Comparison of ENCODE assay signal across 8 cellular contexts in the genomic region with DNA sequence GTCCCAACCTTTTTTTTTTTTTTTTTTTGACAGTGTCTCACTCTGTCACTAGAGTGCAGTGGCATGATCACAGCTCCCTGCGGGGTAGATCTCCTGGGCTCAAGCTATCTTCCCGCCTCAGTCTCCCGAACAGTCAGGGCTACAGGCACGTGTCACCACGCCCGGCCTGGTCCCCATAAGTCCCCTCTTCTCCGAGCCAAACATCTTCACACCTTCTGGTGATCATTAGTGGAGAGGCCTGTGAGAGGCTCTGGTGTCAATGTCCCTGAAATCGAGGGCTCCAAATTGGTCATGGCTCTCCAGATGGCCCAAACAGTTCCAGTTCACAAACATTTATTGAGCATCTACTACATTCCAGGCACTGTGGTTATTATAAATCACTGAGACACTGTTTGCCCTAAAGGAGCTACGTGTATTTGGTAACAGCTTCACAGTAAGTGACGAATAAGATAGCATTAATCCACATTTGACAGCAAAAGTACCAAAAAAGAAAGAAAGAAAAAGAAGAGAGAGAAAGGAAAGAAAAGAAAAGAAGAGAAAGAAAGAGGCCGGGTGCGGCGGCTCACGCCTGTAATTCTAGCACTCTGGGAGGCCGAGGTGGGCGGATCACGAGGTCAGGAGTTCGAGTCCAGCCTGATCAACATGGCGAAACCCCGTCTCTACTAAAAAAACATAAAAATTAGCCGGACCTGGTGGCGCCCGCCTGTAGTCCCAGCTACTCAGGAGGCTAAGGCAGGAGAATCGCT. TPM values are rescaled to one million over a fixed set of nuclear protein-coding genes. Genes with fewer than 3 reads are reported as not detected.
A peak's percentile ranks its signal among the peaks of the same experiment; 100 is the strongest.
DNase-seq lines count a peak whose midpoint lies in the region; ATAC-seq, FAIRE-seq and TF ChIP-seq lines count a peak whose summit lies in the region.

No MANE protein-coding gene starts in this region.

- H3K4me1 Mint-ChIP-seq in CD8-positive, alpha-beta memory T cell, result peaks cover 22 to 32% (median 28%) of the 10 kb centered on the region in 3 donors

- peaks cover 0 to 4% of the 10 kb centered on the region in 2 donors for H3K27me3 Mint-ChIP-seq in CD8-positive, alpha-beta memory T cell

- peak overlapping the region; percentile 89 for H3K9ac ChIP-seq in SK-N-MC (ENCODE audit: insufficient read length)

- intact Hi-C loops in pancreas (cut with DNase I), result no loop called here

- no peak for TF ChIP-seq CTCF in pancreas (IDR thresholded peaks at IDR 0.05)

- no peak for FAIRE-seq in pancreas (lab: Jason Lieb, UNC)

- H3K9me3 ChIP-seq in CD8-positive, alpha-beta memory T cell (ENCODE audit: low read length), result no peaks in the 10 kb centered on the region
- H3K9me3 ChIP-seq in SK-N-MC (ENCODE audit: low read depth, low read length) (no peaks in the 10 kb centered on the region), pancreas (no peaks in the 10 kb centered on the region)

- H3K27ac ChIP-seq in CD8-positive, alpha-beta memory T cell (ENCODE audit: low read depth, low read length), result peak overlapping the region; percentile 89
- H3K27ac ChIP-seq in SK-N-MC (peak overlapping the region; percentile 67; the same call in 1 of the 2 replicates), epithelial cell of prostate (peak overlapping the region; percentile 46), pancreas (peak overlapping the region; percentile 66 to 90 (median 78))

- H3K36me3 ChIP-seq in CD8-positive, alpha-beta memory T cell (ENCODE audit: insufficient read depth, low read length), result peaks cover 11% of the 10 kb centered on the region
- H3K36me3 ChIP-seq in SK-N-MC (ENCODE audit: insufficient read depth, low read length), result peaks cover 23% of the 10 kb centered on the region
- peaks cover 2 to 14% (median 10%) of the 10 kb centered on the region in 3 donors for H3K36me3 ChIP-seq in pancreas

- H3K4me1 ChIP-seq in CD8-positive, alpha-beta memory T cell (ENCODE audit: insufficient read depth, low read length), result peaks cover 13% of the 10 kb centered on the region
- H3K4me1 ChIP-seq in pancreas, result peaks cover 0 to 12% (median 11%) of the 10 kb centered on the region in 3 donors

- H3K9me3 Mint-ChIP-seq in CD8-positive, alpha-beta memory T cell, result no peaks in the 10 kb centered on the region

- POLR2A ChIA-PET in CD8-positive, alpha-beta memory T cell (lab: Charles Lee), result interaction anchor here (0.6 to 2.2 kb wide), 5 partner anchors 12 to 714 kb away, joined by 3 to 17 read pairs (median 5); a partner anchor contains a TSS

- H3K4me3 ChIP-seq in CD8-positive, alpha-beta memory T cell (ENCODE audit: low read length), result peak overlapping the region; percentile 94
- H3K4me3 ChIP-seq in SK-N-MC (peak overlapping the region; percentile 89), pancreas (peak overlapping the region; percentile 69 to 85 (median 78))

- H3K27ac Mint-ChIP-seq in CD8-positive, alpha-beta memory T cell, result peak overlapping the region; percentile 93 to 100 (median 98)

- peak; percentile 2 to 11 (median 8) for ATAC-seq in pancreas

- CTCF ChIA-PET in CD8-positive, alpha-beta memory T cell (lab: Charles Lee), result interaction anchor here (0.9 to 2.0 kb wide), 5 partner anchors 8 to 58 kb away, joined by 3 to 8 read pairs (median 3); a partner anchor contains a TSS

- no peak for DNase-seq in CD8-positive, alpha-beta memory T cell
- no peak for DNase-seq in SK-N-MC (ENCODE audit: low read depth, low spot score)
- DNase-seq in epithelial cell of prostate (ENCODE audit: low read depth, low spot score), result no peak
- no peak for DNase-seq in pancreas
- DNase-seq in HuH-7.5 (ENCODE audit: low spot score), result no peak
- no peak for DNase-seq in GDM1 (lab: John Stamatoyannopoulos, UW)
- no peak for DNase-seq in NCI-H1694 (lab: John Stamatoyannopoulos, UW)
- DNase-seq in activated gamma-delta T cell treated with Interleukin-2 at 50 U/mL for 16 hours, result no peak

- WGBS in pancreas, 2 donors, result 57% methylated on average over 24 of the region's 24 CpGs

- H3K36me3 Mint-ChIP-seq in CD8-positive, alpha-beta memory T cell, result peaks cover 0 to 33% (median 3%) of the 10 kb centered on the region in 3 donors

- H3K27me3 ChIP-seq in CD8-positive, alpha-beta memory T cell (ENCODE audit: insufficient read depth, low read length, poor library complexity, severe bottlenecking), result no peaks in the 10 kb centered on the region
- no peaks in the 10 kb centered on the region for H3K27me3 ChIP-seq in pancreas

- peak overlapping the region; percentile 93 to 99 (median 98) for H3K4me3 Mint-ChIP-seq in CD8-positive, alpha-beta memory T cell

RNA-seq across cellular contexts. Expression of a gene that starts 0.9 kb away (rescaled TPM):
- 100 to 1,000 TPM; 120 to 130 TPM for total RNA-seq in CD8-positive, alpha-beta memory T cell
- polyA plus RNA-seq in CD8-positive, alpha-beta memory T cell, result 31.5 TPM
- 10 to 100 TPM in 5 of 6 donors, 1 to 10 TPM in 1; 7.9 to 17.8 (median 17.1) TPM for total RNA-seq in pancreas
- polyA plus RNA-seq in pancreas, result 10 to 100 TPM; 18.1 to 28.2 TPM

RNA-seq across cellular contexts. Expression of a gene that starts 8.1 kb away (rescaled TPM):
- not detected for total RNA-seq in CD8-positive, alpha-beta memory T cell
- not detected for polyA plus RNA-seq in CD8-positive, alpha-beta memory T cell
- total RNA-seq in pancreas, result 1 to 10 TPM in 5 of 6 donors, under 1 TPM in 1; 0.67 to 4.5 (median 1.7) TPM
- 10 to 100 TPM in 1 of 2 donors, 1 to 10 TPM in 1; 7.1 to 13.6 TPM for polyA plus RNA-seq in pancreas

RNA-seq across cellular contexts. Expression of a gene that starts 28.0 kb away (rescaled TPM):
- total RNA-seq in CD8-positive, alpha-beta memory T cell, result 10 to 100 TPM; 30.5 to 33.2 TPM
- polyA plus RNA-seq in CD8-positive, alpha-beta memory T cell, result 36.3 TPM
- 10 to 100 TPM; 19.8 to 37.6 (median 26.5) TPM for total RNA-seq in pancreas
- polyA plus RNA-seq in pancreas, result 10 to 100 TPM; 29.0 to 43.5 TPM

RNA-seq across cellular contexts. Expression of a gene that starts 56.0 kb away (rescaled TPM):
- under 1 TPM; 0.11 to 0.26 TPM for total RNA-seq in CD8-positive, alpha-beta memory T cell
- polyA plus RNA-seq in CD8-positive, alpha-beta memory T cell, result not detected
- 100 to 1,000 TPM in 5 of 6 donors, 10 to 100 TPM in 1; 99.3 to 278 (median 158) TPM for total RNA-seq in pancreas
- polyA plus RNA-seq in pancreas, result 100 to 1,000 TPM; 284 to 447 TPM

Comparison
In these comparisons a context has a peak if more than half of its experiments do, and no peak if none do; other contexts are left out.
1. RNA of a gene that starts 0.9 kb away (total RNA-seq): 120 to 130 TPM in CD8-positive, alpha-beta memory T cell; 7.9 to 17.8 TPM in pancreas; every median in the first group is over 4 times any median in the second.
2. Peak in every context shown above with its lines, with median percentiles within 50 percentile points of each other: H3K27ac ChIP-seq and H3K4me3 ChIP-seq.